In genomic region chr2:54958717-54959371, GRCh38 we compare ENCODE assay signal across 2 cellular contexts.
TF ChIP-seq lines count a peak whose summit lies in the region.

No MANE protein-coding gene starts in this region.

TF ChIP-seq in SK-N-SH, 30 proteins besides CTCF, POLR2A, EP300 and RAD21 (continued from another document):
- TF ChIP-seq REST (IDR thresholded peaks at IDR 0.05; ENCODE audit: low read depth, low read length) (no peak), IRF3 (IDR thresholded peaks at IDR 0.05; ENCODE audit: low read depth, low read length) (no peak), FOXJ3 (CRISPR knock-in tag; IDR thresholded peaks at IDR 0.05) (no peak), GABPA (IDR thresholded peaks at IDR 0.05; ENCODE audit: low read depth) (no peak), GATA2 (CRISPR knock-in tag; IDR thresholded peaks at IDR 0.05) (no peak), MXI1 (IDR thresholded peaks at IDR 0.05; ENCODE audit: low read depth, low read length) (no peak), TCF12 (IDR thresholded peaks at IDR 0.05) (no peak), RCOR1 (IDR thresholded peaks at IDR 0.05; ENCODE audit: low read length) (no peak), USF2 (IDR thresholded peaks at IDR 0.05; ENCODE audit: borderline replicate concordance, low read depth, low read length) (no peak), NFIC (IDR thresholded peaks at IDR 0.05; ENCODE audit: borderline replicate concordance) (no peak)

TF ChIP-seq in HepG2, 621 proteins besides CTCF, POLR2A, EP300 and RAD21:
- TF ChIP-seq USF2 (IDR thresholded peaks at IDR 0.05; ENCODE audit: low read depth, low read length) (no peak), USF2 (CRISPR knock-in tag; IDR thresholded peaks at IDR 0.05; ENCODE audit: borderline replicate concordance) (no peak), RBM22 (optimal IDR thresholded peaks at IDR 0.05; ENCODE audit: low read length) (no peak), PRPF4 (IDR thresholded peaks at IDR 0.05; ENCODE audit: low read depth, low read length, poor library complexity, severe bottlenecking) (no peak), NFATC3 (CRISPR knock-in tag; IDR thresholded peaks at IDR 0.05) (no peak), ZC3H13 (CRISPR knock-in tag; IDR thresholded peaks at IDR 0.05) (no peak), PPARG (CRISPR knock-in tag; conservative IDR thresholded peaks at IDR 0.05) (no peak), CREM (IDR thresholded peaks at IDR 0.05) (no peak), CREM (CRISPR knock-in tag; IDR thresholded peaks at IDR 0.05) (no peak), FOSL2 (CRISPR knock-in tag; IDR thresholded peaks at IDR 0.05) (no peak), RBM39 (IDR thresholded peaks at IDR 0.05; ENCODE audit: low read depth, low read length, poor library complexity, severe bottlenecking) (no peak), ZNF607 (CRISPR knock-in tag; IDR thresholded peaks at IDR 0.05; ENCODE audit: borderline replicate concordance) (no peak), ATF6 (CRISPR knock-in tag; conservative IDR thresholded peaks at IDR 0.05) (no peak), ZNF256 (CRISPR knock-in tag; conservative IDR thresholded peaks at IDR 0.05) (no peak), HNF1A (IDR thresholded peaks at IDR 0.05; ENCODE audit: low read depth) (no peak), HNF1A (CRISPR knock-in tag; IDR thresholded peaks at IDR 0.05; ENCODE audit: borderline replicate concordance) (no peak), TFAP4 (IDR thresholded peaks at IDR 0.05; ENCODE audit: borderline replicate concordance, low read depth) (no peak), KLF16 (CRISPR knock-in tag; IDR thresholded peaks at IDR 0.05) (no peak)
- TF ChIP-seq, protein P1, sequence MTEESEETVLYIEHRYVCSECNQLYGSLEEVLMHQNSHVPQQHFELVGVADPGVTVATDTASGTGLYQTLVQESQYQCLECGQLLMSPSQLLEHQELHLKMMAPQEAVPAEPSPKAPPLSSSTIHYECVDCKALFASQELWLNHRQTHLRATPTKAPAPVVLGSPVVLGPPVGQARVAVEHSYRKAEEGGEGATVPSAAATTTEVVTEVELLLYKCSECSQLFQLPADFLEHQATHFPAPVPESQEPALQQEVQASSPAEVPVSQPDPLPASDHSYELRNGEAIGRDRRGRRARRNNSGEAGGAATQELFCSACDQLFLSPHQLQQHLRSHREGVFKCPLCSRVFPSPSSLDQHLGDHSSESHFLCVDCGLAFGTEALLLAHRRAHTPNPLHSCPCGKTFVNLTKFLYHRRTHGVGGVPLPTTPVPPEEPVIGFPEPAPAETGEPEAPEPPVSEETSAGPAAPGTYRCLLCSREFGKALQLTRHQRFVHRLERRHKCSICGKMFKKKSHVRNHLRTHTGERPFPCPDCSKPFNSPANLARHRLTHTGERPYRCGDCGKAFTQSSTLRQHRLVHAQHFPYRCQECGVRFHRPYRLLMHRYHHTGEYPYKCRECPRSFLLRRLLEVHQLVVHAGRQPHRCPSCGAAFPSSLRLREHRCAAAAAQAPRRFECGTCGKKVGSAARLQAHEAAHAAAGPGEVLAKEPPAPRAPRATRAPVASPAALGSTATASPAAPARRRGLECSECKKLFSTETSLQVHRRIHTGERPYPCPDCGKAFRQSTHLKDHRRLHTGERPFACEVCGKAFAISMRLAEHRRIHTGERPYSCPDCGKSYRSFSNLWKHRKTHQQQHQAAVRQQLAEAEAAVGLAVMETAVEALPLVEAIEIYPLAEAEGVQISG (CRISPR knock-in tag; IDR thresholded peaks at IDR 0.05) = no peak
- TF ChIP-seq, protein P2, sequence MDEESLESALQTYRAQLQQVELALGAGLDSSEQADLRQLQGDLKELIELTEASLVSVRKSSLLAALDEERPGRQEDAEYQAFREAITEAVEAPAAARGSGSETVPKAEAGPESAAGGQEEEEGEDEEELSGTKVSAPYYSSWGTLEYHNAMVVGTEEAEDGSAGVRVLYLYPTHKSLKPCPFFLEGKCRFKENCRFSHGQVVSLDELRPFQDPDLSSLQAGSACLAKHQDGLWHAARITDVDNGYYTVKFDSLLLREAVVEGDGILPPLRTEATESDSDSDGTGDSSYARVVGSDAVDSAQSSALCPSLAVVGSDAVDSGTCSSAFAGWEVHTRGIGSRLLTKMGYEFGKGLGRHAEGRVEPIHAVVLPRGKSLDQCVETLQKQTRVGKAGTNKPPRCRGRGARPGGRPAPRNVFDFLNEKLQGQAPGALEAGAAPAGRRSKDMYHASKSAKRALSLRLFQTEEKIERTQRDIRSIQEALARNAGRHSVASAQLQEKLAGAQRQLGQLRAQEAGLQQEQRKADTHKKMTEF (CRISPR knock-in tag; IDR thresholded peaks at IDR 0.05) = no peak
